10 cellular contexts compared by ENCODE assay signal in the genomic region with DNA sequence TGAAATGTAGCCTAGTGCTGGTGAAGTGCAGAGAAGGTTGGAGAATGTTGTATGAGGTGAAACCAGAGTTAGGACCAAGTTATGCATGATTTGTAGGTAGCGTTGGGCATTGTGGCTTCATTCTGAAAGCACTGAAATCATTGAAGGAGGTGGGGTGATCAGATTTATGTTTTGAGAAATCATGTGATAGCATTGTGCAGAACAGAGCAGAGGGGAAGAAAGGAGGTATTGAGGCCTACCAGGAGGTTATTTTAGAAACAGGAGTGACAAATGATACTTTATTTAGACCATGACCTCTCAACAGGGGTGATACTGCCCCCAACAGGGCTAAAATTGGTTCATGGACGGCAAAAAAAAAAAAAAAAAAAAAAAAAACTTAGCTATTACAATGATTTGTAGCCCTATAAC. TPM values are rescaled to one million over a fixed set of nuclear protein-coding genes. Genes with fewer than 3 reads are reported as not detected.
DNase-seq lines count a peak whose midpoint lies in the region; ATAC-seq and TF ChIP-seq lines count a peak whose summit lies in the region.
"Had no signal": no experiment of that assay in that cellular context is flagged by ENCODE, and none has a peak within 500 bp of the region (broad histone marks: within the 10 kb centered on the region; RNA-seq: fewer than 3 reads in every experiment).

No MANE protein-coding gene starts in this region.

- ATAC-seq in HG02588 (IDR thresholded peaks at IDR 0.05; ENCODE audit: unreplicated experiment) (peak; percentile 61), gastrocnemius medialis (peak; percentile 79 to 89)

- peak overlapping the region in 1 of 4 donors; percentile 25 for H3K27ac ChIP-seq in gastrocnemius medialis
- H3K27ac ChIP-seq: C4-2B had no signal

- no peak for TF ChIP-seq POLR2A in gastrocnemius medialis (IDR thresholded peaks at IDR 0.05)

- no peaks in the 10 kb centered on the region for H3K27me3 ChIP-seq in gastrocnemius medialis

- H3K4me3 ChIP-seq in gastrocnemius medialis = no peak overlapping the region

- no peaks in the 10 kb centered on the region for H3K9me3 ChIP-seq in gastrocnemius medialis

- peaks cover 0 to 3% of the 10 kb centered on the region in 2 donors for H3K4me1 ChIP-seq in gastrocnemius medialis

- peak; percentile 59 for DNase-seq in activated CD4-positive, alpha-beta T cell treated with anti-CD3 and anti-CD28 coated beads, Interleukin-2, amount 10 ng/mL, durations not matched to agents 24 days and 14 days
- DNase-seq in activated CD4-positive, alpha-beta T cell treated with anti-CD3 and anti-CD28 coated beads, Interleukin-2, amount 50 U/mL, for 4 hours = no peak
- DNase-seq in NCI-H69 (lab: John Stamatoyannopoulos, UW) (peak; percentile 29), gastrocnemius medialis (no peak), DMS79 (lab: John Stamatoyannopoulos, UW) (no peak), mucosa of gallbladder (ENCODE audit: low spot score) (no peak), SIG-M5 (lab: John Stamatoyannopoulos, UW) (no peak)
- DNase-seq: NCI-H345 had no signal

- no peak for TF ChIP-seq CTCF in gastrocnemius medialis (IDR thresholded peaks at IDR 0.05 in 4 of 5, conservative IDR thresholded peaks at IDR 0.05 in 1 of 5)

- no peaks in the 10 kb centered on the region for H3K36me3 ChIP-seq in gastrocnemius medialis

- H3K27ac Mint-ChIP-seq in activated CD4-positive, alpha-beta T cell treated with anti-CD3 and anti-CD28 coated beads, Interleukin-2, amount 10 ng/mL, durations not matched to agents 24 days and 14 days = no peak overlapping the region

- H3K9me3 Mint-ChIP-seq in activated CD4-positive, alpha-beta T cell treated with anti-CD3 and anti-CD28 coated beads, Interleukin-2, amount 10 ng/mL, durations not matched to agents 24 days and 14 days = no peaks in the 10 kb centered on the region

- no peaks in the 10 kb centered on the region for H3K27me3 Mint-ChIP-seq in activated CD4-positive, alpha-beta T cell treated with anti-CD3 and anti-CD28 coated beads, Interleukin-2, amount 10 ng/mL, durations not matched to agents 24 days and 14 days

- intact Hi-C loops in activated CD4-positive, alpha-beta T cell treated with anti-CD3 and anti-CD28 coated beads, Interleukin-2, amount 10 ng/mL, durations not matched to agents 24 days and 14 days (cut with micrococcal nuclease) = no loop called here
- intact Hi-C loops in gastrocnemius medialis (cut with DNase I; ENCODE audit: low total_unique reads) = no loop called here

- no peaks in the 10 kb centered on the region for H3K36me3 Mint-ChIP-seq in activated CD4-positive, alpha-beta T cell treated with anti-CD3 and anti-CD28 coated beads, Interleukin-2, amount 10 ng/mL, durations not matched to agents 24 days and 14 days (ENCODE audit: low read depth)

- H3K4me1 Mint-ChIP-seq in activated CD4-positive, alpha-beta T cell treated with anti-CD3 and anti-CD28 coated beads, Interleukin-2, amount 10 ng/mL, durations not matched to agents 24 days and 14 days = no peaks in the 10 kb centered on the region

- no peak overlapping the region for H3K4me3 Mint-ChIP-seq in activated CD4-positive, alpha-beta T cell treated with anti-CD3 and anti-CD28 coated beads, Interleukin-2, amount 10 ng/mL, durations not matched to agents 24 days and 14 days

- in situ Hi-C loops in gastrocnemius medialis (cut with MboI; ENCODE audit: low sequenced_read_pairs in 4 of 4) = no loop called here

RNA-seq across cellular contexts. Expression of a gene that starts 15.6 kb away (rescaled TPM):
- 45.4 and 49.2 TPM in 2 replicates for total RNA-seq in activated CD4-positive, alpha-beta T cell treated with anti-CD3 and anti-CD28 coated beads, Interleukin-2, amount 10 ng/mL, durations not matched to agents 24 days and 14 days
- total RNA-seq in gastrocnemius medialis (10 to 100 TPM; 36.0 to 48.7 (median 39.7) TPM), mucosa of gallbladder (76.4 TPM)

Comparison
In these comparisons a context has a peak if more than half of its experiments do, and no peak if none do; other contexts are left out.
1. DNase-seq: peak in activated CD4-positive, alpha-beta T cell treated with anti-CD3 and anti-CD28 coated beads, Interleukin-2, amount 10 ng/mL, durations not matched to agents 24 days and 14 days (single experiment) and NCI-H69 (single experiment); none in activated CD4-positive, alpha-beta T cell treated with anti-CD3 and anti-CD28 coated beads, Interleukin-2, amount 50 U/mL, for 4 hours (0 of 2), gastrocnemius medialis (0 of 2), DMS79 (single experiment), mucosa of gallbladder (single experiment) and SIG-M5 (single experiment).